8 cellular contexts compared by ENCODE assay signal in genomic region chr6:14211596-14211961, GRCh38.
DNase-seq lines count a peak whose midpoint lies in the region; ATAC-seq, FAIRE-seq and TF ChIP-seq lines count a peak whose summit lies in the region.

No MANE protein-coding gene starts in this region.

- POLR2A ChIA-PET in CD4-positive, alpha-beta T cell (lab: Charles Lee) = interaction anchor here (1.0 to 2.2 kb wide), 4 partner anchors 17 to 1034 kb away, joined by 3 to 12 read pairs (median 4); no protein-coding TSS in a partner anchor

- CTCF ChIA-PET in CD4-positive, alpha-beta T cell (lab: Charles Lee) = no interaction called here

- no peaks in the 10 kb centered on the region for H3K9me3 ChIP-seq in CD4-positive, alpha-beta T cell (ENCODE audit: control insufficient read depth, low read length)
- no peaks in the 10 kb centered on the region for H3K9me3 ChIP-seq in OCI-LY1 (ENCODE audit: low read length)
- no peaks in the 10 kb centered on the region for H3K9me3 ChIP-seq in keratinocyte (ENCODE audit: control insufficient read depth, low read depth, low read length)

- H3K36me3 ChIP-seq in OCI-LY1 (ENCODE audit: insufficient read depth, low read length) (no peaks in the 10 kb centered on the region), keratinocyte (ENCODE audit: control insufficient read depth in 2 of 2, extremely low read depth in 1 of 2, insufficient read depth in 2 of 2, low read length in 2 of 2) (no peaks in the 10 kb centered on the region)

- no peak overlapping the region for H3K27ac ChIP-seq in CD4-positive, alpha-beta T cell (ENCODE audit: low read depth, low read length)
- H3K27ac ChIP-seq in OCI-LY1 (ENCODE audit: low read depth, low read length, poor library complexity, severe bottlenecking) (no peak overlapping the region), keratinocyte (ENCODE audit: control insufficient read depth, insufficient read depth, low read length) (peak overlapping the region; percentile 84)

- no peak overlapping the region for H2AFZ ChIP-seq in OCI-LY1 (ENCODE audit: low read length)
- peak overlapping the region; percentile 88 for H2AFZ ChIP-seq in keratinocyte (ENCODE audit: control insufficient read depth, low read length)

- no peaks in the 10 kb centered on the region for H3K36me3 Mint-ChIP-seq in CD4-positive, alpha-beta T cell (ENCODE audit: low read depth)

- H3K9me2 ChIP-seq in OCI-LY1 (ENCODE audit: low read depth, low read length) = no peaks in the 10 kb centered on the region

- dilution Hi-C loops in keratinocyte (cut with MboI; ENCODE audit: extremely low pct_ligation_motif_present, low sequenced_read_pairs) = no loop called here

- H3K79me2 ChIP-seq in OCI-LY1 (ENCODE audit: insufficient read depth, low read length) = no peaks in the 10 kb centered on the region
- no peaks in the 10 kb centered on the region for H3K79me2 ChIP-seq in keratinocyte (ENCODE audit: control insufficient read depth, insufficient read depth, low read length)

- peak overlapping the region; percentile 69 for H3K4me2 ChIP-seq in OCI-LY1 (ENCODE audit: low read length)
- H3K4me2 ChIP-seq in keratinocyte (ENCODE audit: control insufficient read depth, extremely low read depth, insufficient read depth, low read depth, low read length) = peak overlapping the region; percentile 94

- no peaks in the 10 kb centered on the region for H3K9me3 Mint-ChIP-seq in CD4-positive, alpha-beta T cell

- peak; percentile 10 for ATAC-seq in CD4-positive, alpha-beta T cell (ENCODE audit: poor library complexity)
- ATAC-seq in GM21723 (IDR thresholded peaks at IDR 0.05; ENCODE audit: unreplicated experiment) (peak; percentile 19), HG03520 (IDR thresholded peaks at IDR 0.05; ENCODE audit: unreplicated experiment) (no peak)

- peaks cover 14% of the 10 kb centered on the region for H3K4me1 ChIP-seq in OCI-LY1 (ENCODE audit: insufficient read depth, low read length, severe bottlenecking)
- peaks cover 23% of the 10 kb centered on the region for H3K4me1 ChIP-seq in keratinocyte (ENCODE audit: control insufficient read depth, extremely low read depth, insufficient read depth, low read length)

- H4K20me1 ChIP-seq in OCI-LY1 (ENCODE audit: insufficient read depth, low read length) = no peaks in the 10 kb centered on the region
- no peaks in the 10 kb centered on the region for H4K20me1 ChIP-seq in keratinocyte (ENCODE audit: control insufficient read depth, extremely low read depth, insufficient read depth, low read length)

- intact Hi-C loops in CD4-positive, alpha-beta T cell (cut with DNase I, micrococcal nuclease) = loop anchor here (1.0 to 10.0 kb wide), 15 partner anchors 66 to 1411 kb away; partner anchors contain the start of genes CD83 (in 1 of the 2) and JARID2 (in 1 of the 2)

- H3K4me1 Mint-ChIP-seq in CD4-positive, alpha-beta T cell (ENCODE audit: low read depth) = peaks cover 13% of the 10 kb centered on the region

- H3K4me3 Mint-ChIP-seq in CD4-positive, alpha-beta T cell = peak overlapping the region; percentile 91

- H3K9ac ChIP-seq in OCI-LY1 (ENCODE audit: low read length) (peak overlapping the region; percentile 52; the same call in 1 of the 2 replicates), keratinocyte (ENCODE audit: control insufficient read depth, extremely low read depth, insufficient read depth, low read length) (peak overlapping the region; percentile 86)

- H3F3A ChIP-seq in OCI-LY1 (ENCODE audit: insufficient read depth, low read length) = no peaks in the 10 kb centered on the region

- DNase-seq in CD4-positive, alpha-beta T cell = peak in 4 of 10 experiments; percentile 6 to 36 (median 26)
- DNase-seq in cardiac fibroblast (ENCODE audit: low read depth in 2 of 2) (peak; percentile 40 to 53), keratinocyte (ENCODE audit: low read depth, low spot score) (no peak), NCI-H2029 treated with DMSO at 0.1 percent for 48 hours (lab: John Stamatoyannopoulos, UW) (no peak)
- peak in 2 of 3 experiments; percentile 2 to 9 for DNase-seq in stimulated activated CD4-positive, alpha-beta T cell treated with anti-CD3 and anti-CD28 coated beads, TNF-alpha, amount 100 ng/mL, for 4 hours (ENCODE audit: low read depth in 3 of 3)

- H3K9me1 ChIP-seq in keratinocyte (ENCODE audit: control insufficient read depth, extremely low read depth, insufficient read depth, low read length) = no peaks in the 10 kb centered on the region

- no peak for FAIRE-seq in keratinocyte (lab: Jason Lieb, UNC)

- no peak for TF ChIP-seq CTCF in CD4-positive, alpha-beta T cell (IDR thresholded peaks at IDR 0.05)
- TF ChIP-seq CTCF in OCI-LY1 (IDR thresholded peaks at IDR 0.05; ENCODE audit: low read length) (no peak), cardiac fibroblast (IDR thresholded peaks at IDR 0.05; ENCODE audit: low read depth, low read length) (no peak), keratinocyte (optimal IDR thresholded peaks at IDR 0.05 in 1 of 3, IDR thresholded peaks at IDR 0.05 in 1 of 3, conservative IDR thresholded peaks at IDR 0.05 in 1 of 3; ENCODE audit: extremely low read depth in 1 of 3, insufficient read depth in 2 of 3, low read length in 3 of 3) (no peak)

- peak overlapping the region; percentile 52 for H3K4me3 ChIP-seq in OCI-LY1 (ENCODE audit: low read depth, low read length, poor library complexity, severe bottlenecking)
- H3K4me3 ChIP-seq in cardiac fibroblast (replicated peaks in 1 of 2; ENCODE audit: low read depth in 2 of 2, low read length in 2 of 2) = peak overlapping the region; percentile 54 to 62
- H3K4me3 ChIP-seq in keratinocyte (ENCODE audit: control insufficient read depth in 2 of 3, extremely low read depth in 1 of 3, insufficient read depth in 2 of 3, low read depth in 1 of 3, low read length in 3 of 3) = peak overlapping the region; percentile 33 to 69 (median 68)

- peak overlapping the region; percentile 62 for H3K27ac Mint-ChIP-seq in CD4-positive, alpha-beta T cell

- no peaks in the 10 kb centered on the region for H3K27me3 Mint-ChIP-seq in CD4-positive, alpha-beta T cell

- H3K27me3 ChIP-seq in CD4-positive, alpha-beta T cell (ENCODE audit: control insufficient read depth, insufficient read depth, low read length) = no peaks in the 10 kb centered on the region
- no peaks in the 10 kb centered on the region for H3K27me3 ChIP-seq in OCI-LY1 (ENCODE audit: insufficient read depth, low read length)
- H3K27me3 ChIP-seq in keratinocyte (ENCODE audit: control insufficient read depth, extremely low read depth, insufficient read depth, low read length) = no peaks in the 10 kb centered on the region

Comparison
In these comparisons a context has a peak if more than half of its experiments do, and no peak if none do; other contexts are left out.
1. DNase-seq: peak in cardiac fibroblast (2 of 2) and stimulated activated CD4-positive, alpha-beta T cell treated with anti-CD3 and anti-CD28 coated beads, TNF-alpha, amount 100 ng/mL, for 4 hours (2 of 3); none in keratinocyte (single experiment) and NCI-H2029 treated with DMSO at 0.1 percent for 48 hours (single experiment).
2. Peak in every context shown above with its lines, with median percentiles within 50 percentile points of each other: H3K4me3 ChIP-seq.